25 cellular contexts compared by ENCODE assay signal in the genomic region with DNA sequence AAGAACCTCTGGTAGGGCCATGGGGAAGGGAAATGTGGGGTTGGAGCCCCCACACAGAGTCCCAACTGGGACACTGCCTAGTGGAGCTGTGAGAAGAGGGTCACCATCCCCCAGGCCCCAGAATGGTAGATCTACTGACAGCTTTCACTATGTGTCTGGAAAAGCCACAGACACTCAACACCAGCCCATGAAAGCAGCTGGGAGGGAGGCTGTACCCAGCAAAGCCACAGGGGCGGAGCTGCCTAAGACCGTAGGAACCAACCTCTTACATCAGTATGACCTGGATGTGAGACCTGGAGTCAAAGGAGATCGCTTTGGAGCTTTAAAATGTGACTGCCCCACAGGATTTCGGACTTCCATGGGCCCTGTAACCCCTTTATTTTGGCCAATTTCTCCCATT.
"Had no signal": no experiment of that assay in that cellular context is flagged by ENCODE, and none has a peak within 500 bp of the region (broad histone marks: within the 10 kb centered on the region; RNA-seq: fewer than 3 reads in every experiment).

No MANE protein-coding gene starts in this region.

- H3K4me3 Mint-ChIP-seq: activated CD8-positive, alpha-beta memory T cell treated with anti-CD3 and anti-CD28 coated beads, Interleukin-2, amount 10 ng/mL, durations not matched to agents 7 days and 5 days; activated CD8-positive, alpha-beta T cell treated with anti-CD3 and anti-CD28 coated beads, Interleukin-2, amount 10 ng/mL, durations not matched to agents 7 days and 5 days; central memory CD8-positive, alpha-beta T cell; stimulated activated naive B cell treated with anti-CD40 and anti-IgM and Interleukin-4, amounts not matched to agents 10 μg/mL and 1 μg/mL and 100 μg/mL, for 72 hours; T-helper 17 cell had no signal

- H3K27ac ChIP-seq: esophagus squamous epithelium, heart right ventricle, lower lobe of right lung, parathyroid adenoma, right atrium auricular region, stomach, tibial artery had no signal

- DNase-seq: activated CD4-positive, alpha-beta T cell treated with anti-CD3 and anti-CD28 coated beads for 1 hour; activated CD8-positive, alpha-beta memory T cell treated with anti-CD3 and anti-CD28 coated beads, Interleukin-2, amount 10 ng/mL, durations not matched to agents 7 days and 5 days; activated CD8-positive, alpha-beta T cell treated with anti-CD3 and anti-CD28 coated beads, Interleukin-2, amount 10 ng/mL, durations not matched to agents 7 days and 5 days; activated naive CD4-positive, alpha-beta T cell; activated T-cell treated with anti-CD3 and anti-CD28 coated beads, Interleukin-2, amount 50 U/mL, for 48 hours; dermis blood vessel endothelial cell; effector CD4-positive, alpha-beta T cell; esophagus squamous epithelium; foreskin melanocyte; heart right ventricle; kidney glomerular epithelial cell; lower lobe of right lung; mesendoderm; stimulated activated CD4-positive, alpha-beta T cell treated with anti-CD3 and anti-CD28 coated beads, Interleukin-15, amount 100 ng/mL, for 24 hours; stimulated activated CD4-positive, alpha-beta T cell treated with anti-CD3 and anti-CD28 coated beads, Interleukin-2, amount 100 ng/mL, for 24 hours; stimulated activated naive B cell treated with anti-CD40 and anti-IgM and Interleukin-4, amounts not matched to agents 10 μg/mL and 1 μg/mL and 100 μg/mL, for 72 hours; stomach; T-helper 17 cell; T1000; tibial artery had no signal

- H2AFZ ChIP-seq: parathyroid adenoma had no signal

- H3K4me3 ChIP-seq: esophagus squamous epithelium, heart right ventricle, lower lobe of right lung, right atrium auricular region, stomach, tibial artery had no signal

- H3K4me1 Mint-ChIP-seq: activated CD8-positive, alpha-beta memory T cell treated with anti-CD3 and anti-CD28 coated beads, Interleukin-2, amount 10 ng/mL, durations not matched to agents 7 days and 5 days had no signal

- ATAC-seq: activated CD8-positive, alpha-beta memory T cell treated with anti-CD3 and anti-CD28 coated beads, Interleukin-2, amount 10 ng/mL, durations not matched to agents 7 days and 5 days; activated CD8-positive, alpha-beta T cell treated with anti-CD3 and anti-CD28 coated beads, Interleukin-2, amount 10 ng/mL, durations not matched to agents 7 days and 5 days; activated naive CD4-positive, alpha-beta T cell treated with anti-CD3 and anti-CD28 coated beads, Interleukin-2, amount 50 U/mL, for 72 hours; heart right ventricle; left lobe of liver; lower lobe of right lung; stimulated activated naive B cell treated with anti-CD40 and anti-IgM and Interleukin-4, amounts not matched to agents 10 μg/mL and 1 μg/mL and 100 μg/mL, for 72 hours; T-helper 17 cell had no signal

- H3K27ac Mint-ChIP-seq: activated CD8-positive, alpha-beta memory T cell treated with anti-CD3 and anti-CD28 coated beads, Interleukin-2, amount 10 ng/mL, durations not matched to agents 7 days and 5 days; activated CD8-positive, alpha-beta T cell treated with anti-CD3 and anti-CD28 coated beads, Interleukin-2, amount 10 ng/mL, durations not matched to agents 7 days and 5 days; activated naive CD4-positive, alpha-beta T cell treated with anti-CD3 and anti-CD28 coated beads, Interleukin-2, amount 50 U/mL, for 72 hours; T-helper 17 cell had no signal

- H3K79me2 ChIP-seq: parathyroid adenoma had no signal

- H3K4me1 ChIP-seq: esophagus squamous epithelium, lower lobe of right lung, parathyroid adenoma, right atrium auricular region, tibial artery had no signal

- H3K9me3 Mint-ChIP-seq: activated naive CD4-positive, alpha-beta T cell treated with anti-CD3 and anti-CD28 coated beads, Interleukin-2, amount 50 U/mL, for 72 hours; central memory CD8-positive, alpha-beta T cell had no signal

- H3K36me3 Mint-ChIP-seq: activated CD8-positive, alpha-beta memory T cell treated with anti-CD3 and anti-CD28 coated beads, Interleukin-2, amount 10 ng/mL, durations not matched to agents 7 days and 5 days; activated naive CD4-positive, alpha-beta T cell treated with anti-CD3 and anti-CD28 coated beads, Interleukin-2, amount 50 U/mL, for 72 hours; stimulated activated naive B cell treated with anti-CD40 and anti-IgM and Interleukin-4, amounts not matched to agents 10 μg/mL and 1 μg/mL and 100 μg/mL, for 72 hours had no signal

- H3K36me3 ChIP-seq: esophagus squamous epithelium, heart right ventricle, lower lobe of right lung, right atrium auricular region, stomach, tibial artery had no signal

- H3K27me3 Mint-ChIP-seq: central memory CD8-positive, alpha-beta T cell; stimulated activated naive B cell treated with anti-CD40 and anti-IgM and Interleukin-4, amounts not matched to agents 10 μg/mL and 1 μg/mL and 100 μg/mL, for 72 hours had no signal

- H3K27me3 ChIP-seq: esophagus squamous epithelium, heart right ventricle, right atrium auricular region had no signal
